In genomic region chr7:76191783-76192240, GRCh38 we compare ENCODE assay signal across 8 cellular contexts. TPM values are rescaled to one million over a fixed set of nuclear protein-coding genes. Genes with fewer than 3 reads are reported as not detected.
DNase-seq lines count a peak whose midpoint lies in the region; ATAC-seq and FAIRE-seq lines count a peak whose summit lies in the region.

No MANE protein-coding gene starts in this region.

- no peaks in the 10 kb centered on the region for H3K4me1 ChIP-seq in SJSA1 (replicated peaks)

- FAIRE-seq in HTR-8/SVneo (lab: Jason Lieb, UNC) = no peak

- DNase-seq in DMS114 treated with DMSO at 0.1 percent for 48 hours (lab: John Stamatoyannopoulos, UW; ENCODE audit: unreplicated experiment) (peak; percentile 68), HTR-8/SVneo (ENCODE audit: insufficient read length, low spot score) (peak; percentile 18), SJSA1 (ENCODE audit: low read depth in 1 of 2, low spot score in 2 of 2) (peak; percentile 18 to 56), iPS DF 4.7 (ENCODE audit: extremely low read depth, low spot score) (peak; percentile 85), HuH-7 (ENCODE audit: low spot score) (no peak), midbrain (lab: John Stamatoyannopoulos, UW) (no peak)
- DNase-seq in NK-92 treated with Interleukin-12 subunit alpha and Interleukin-12 subunit beta, amount 100 ng/mL, for 24 hours (lab: John Stamatoyannopoulos, UW) = no peak

- H3K9me3 ChIP-seq in SJSA1 (replicated peaks) = no peaks in the 10 kb centered on the region

- no peaks in the 10 kb centered on the region for H3K27me3 ChIP-seq in SJSA1 (replicated peaks)

- H3K4me3 ChIP-seq in SJSA1 = no peak overlapping the region

- no peak overlapping the region for H3K27ac ChIP-seq in SJSA1

- ATAC-seq in HG03025 (IDR thresholded peaks at IDR 0.05; ENCODE audit: low FRiP score, unreplicated experiment) = no peak

- H3K36me3 ChIP-seq in SJSA1 = no peaks in the 10 kb centered on the region

RNA-seq across cellular contexts. Expression of gene SRRM3, which starts 9.9 kb away (rescaled TPM):
- 0.24 TPM in 1 of 2 replicates, not detected in the other for total RNA-seq in SJSA1 (2014; rRNA removed; shearing (Covaris generic))

Comparison
In these comparisons a context has a peak if more than half of its experiments do, and no peak if none do; other contexts are left out.
1. DNase-seq: peak in DMS114 treated with DMSO at 0.1 percent for 48 hours (single experiment), HTR-8/SVneo (single experiment), SJSA1 (2 of 2) and iPS DF 4.7 (single experiment); none in NK-92 treated with Interleukin-12 subunit alpha and Interleukin-12 subunit beta, amount 100 ng/mL, for 24 hours (single experiment), HuH-7 (single experiment) and midbrain (single experiment).